In genomic region chr2:95389256-95390119, GRCh38 we compare ENCODE assay signal across 8 cellular contexts. TPM values are rescaled to one million over a fixed set of nuclear protein-coding genes. Genes with fewer than 3 reads are reported as not detected.
DNase-seq lines count a peak whose midpoint lies in the region; ATAC-seq, FAIRE-seq and TF ChIP-seq lines count a peak whose summit lies in the region.

No MANE protein-coding gene starts in this region.

- no peaks in the 10 kb centered on the region for H3K27me3 ChIP-seq in SU-DHL-6 (ENCODE audit: low read length)
- no peaks in the 10 kb centered on the region for H3K27me3 ChIP-seq in keratinocyte (ENCODE audit: control insufficient read depth, extremely low read depth, insufficient read depth, low read length)

- 60% methylated on average over 44 of the region's 44 CpGs for WGBS in A549 (ENCODE audit: missing lambda C conversion rate)

- no peak overlapping the region for H2AFZ ChIP-seq in SU-DHL-6 (ENCODE audit: low read depth, low read length, severe bottlenecking)
- peak overlapping the region; percentile 64 for H2AFZ ChIP-seq in keratinocyte (ENCODE audit: control insufficient read depth, low read length)

- H3K9ac ChIP-seq in SU-DHL-6 (ENCODE audit: low read length) (no peak overlapping the region), keratinocyte (ENCODE audit: control insufficient read depth, extremely low read depth, insufficient read depth, low read length) (no peak overlapping the region)

- no peak for TF ChIP-seq EP300 in A549 (IDR thresholded peaks at IDR 0.05)

- H3F3A ChIP-seq in SU-DHL-6 (ENCODE audit: insufficient read depth), result no peaks in the 10 kb centered on the region

- no peaks in the 10 kb centered on the region for H3K4me1 ChIP-seq in A549
- peaks cover 3% of the 10 kb centered on the region for H3K4me1 ChIP-seq in keratinocyte (ENCODE audit: control insufficient read depth, extremely low read depth, insufficient read depth, low read length)

- H3K4me2 ChIP-seq in A549 (no peak overlapping the region), SU-DHL-6 (ENCODE audit: low read depth, low read length, poor library complexity, severe bottlenecking) (no peak overlapping the region), keratinocyte (ENCODE audit: control insufficient read depth, extremely low read depth, insufficient read depth, low read depth, low read length) (no peak overlapping the region)

- ATAC-seq in A549, result peak; percentile 84 to 96

- H3K4me3 ChIP-seq in A549, result no peak overlapping the region
- H3K4me3 ChIP-seq in SU-DHL-6 (ENCODE audit: insufficient read depth, low read length, poor library complexity, severe bottlenecking), result no peak overlapping the region
- H3K4me3 ChIP-seq in keratinocyte (ENCODE audit: control insufficient read depth in 2 of 3, extremely low read depth in 1 of 3, insufficient read depth in 2 of 3, low read depth in 1 of 3, low read length in 3 of 3), result no peak overlapping the region

- H3K79me2 ChIP-seq in SU-DHL-6 (ENCODE audit: insufficient read depth, low read length), result no peaks in the 10 kb centered on the region
- no peaks in the 10 kb centered on the region for H3K79me2 ChIP-seq in keratinocyte (ENCODE audit: control insufficient read depth, insufficient read depth, low read length)

- TF ChIP-seq CTCF in A549 (IDR thresholded peaks at IDR 0.05) (peak; percentile 72), SU-DHL-6 (IDR thresholded peaks at IDR 0.05; ENCODE audit: insufficient read depth, low read length, poor library complexity, severe bottlenecking) (peak; percentile 62), keratinocyte (optimal IDR thresholded peaks at IDR 0.05 in 1 of 3, IDR thresholded peaks at IDR 0.05 in 1 of 3, conservative IDR thresholded peaks at IDR 0.05 in 1 of 3; ENCODE audit: extremely low read depth in 1 of 3, insufficient read depth in 2 of 3, low read length in 3 of 3) (peak; percentile 84 to 100 (median 87))

- H3K27ac ChIP-seq in A549 (no peak overlapping the region), SU-DHL-6 (ENCODE audit: low read depth, low read length) (no peak overlapping the region), keratinocyte (ENCODE audit: control insufficient read depth, insufficient read depth, low read length) (no peak overlapping the region)

- H3K9me3 ChIP-seq in A549, result no peaks in the 10 kb centered on the region
- H3K9me3 ChIP-seq in SU-DHL-6 (ENCODE audit: insufficient read depth, low read length), result no peaks in the 10 kb centered on the region
- no peaks in the 10 kb centered on the region for H3K9me3 ChIP-seq in keratinocyte (ENCODE audit: control insufficient read depth, low read depth, low read length)

- dilution Hi-C loops in keratinocyte (cut with MboI; ENCODE audit: extremely low pct_ligation_motif_present, low sequenced_read_pairs), result no loop called here

- CTCF ChIA-PET in A549 (lab: Yijun Ruan, JAX), result interaction anchor here (0.6 to 3.9 kb wide), 26 partner anchors 8 to 345 kb away, joined by 3 to 42 read pairs (median 5); partner anchors contain the start of gene FAHD2A

- no peaks in the 10 kb centered on the region for H3K36me3 ChIP-seq in SU-DHL-6 (ENCODE audit: low read length)
- H3K36me3 ChIP-seq in keratinocyte (ENCODE audit: control insufficient read depth in 2 of 2, extremely low read depth in 1 of 2, insufficient read depth in 2 of 2, low read length in 2 of 2), result no peaks in the 10 kb centered on the region

- POLR2A ChIA-PET in A549 (lab: Yijun Ruan, JAX), result interaction anchor here (1.7 kb wide), 1 partner anchor 13 kb away, joined by 6 read pairs; the partner anchor contains the start of gene FAHD2A

- H4K20me1 ChIP-seq in SU-DHL-6 (ENCODE audit: low read depth, low read length) (no peaks in the 10 kb centered on the region), keratinocyte (ENCODE audit: control insufficient read depth, extremely low read depth, insufficient read depth, low read length) (no peaks in the 10 kb centered on the region)

- TF ChIP-seq RAD21 in A549 (conservative IDR thresholded peaks at IDR 0.05 in 1 of 2, IDR thresholded peaks at IDR 0.05 in 1 of 2), result peak; percentile 58 to 66

- H3K9me1 ChIP-seq in keratinocyte (ENCODE audit: control insufficient read depth, extremely low read depth, insufficient read depth, low read length), result no peaks in the 10 kb centered on the region

- FAIRE-seq in A549 (lab: Jason Lieb, UNC), result no peak
- FAIRE-seq in GM12891 (lab: Jason Lieb, UNC), result no peak
- peak; percentile 86 for FAIRE-seq in HTR-8/SVneo (lab: Jason Lieb, UNC)
- no peak for FAIRE-seq in keratinocyte (lab: Jason Lieb, UNC)

- in situ Hi-C loops in T47D (cut with HindIII; ENCODE audit: low pct_unique_long_range_greater_than_20kb, low sequenced_read_pairs), result no loop called here

- DNase-seq in A549 (ENCODE audit: low read depth in 1 of 2, low spot score in 1 of 2) (peak; percentile 61 to 64), GM12891 (ENCODE audit: insufficient read length, low spot score) (peak; percentile 87), HTR-8/SVneo (ENCODE audit: insufficient read length, low spot score) (peak; percentile 86), T47D (ENCODE audit: low read depth in 1 of 2, low spot score in 1 of 2) (peak; percentile 41 to 60), keratinocyte (ENCODE audit: low read depth, low spot score) (no peak), NCI-H128 (lab: John Stamatoyannopoulos, UW; ENCODE audit: unreplicated experiment) (no peak)
- peak; percentile 41 to 50 (median 46) for DNase-seq in stimulated activated CD4-positive, alpha-beta T cell treated with anti-CD3 and anti-CD28 coated beads, Interleukin-12 subunit alpha, Interleukin-12 subunit beta, amount 100 ng/mL, for 48 hours (ENCODE audit: low read depth in 2 of 3, low spot score in 1 of 3)

- H3K9me2 ChIP-seq in SU-DHL-6 (replicated peaks; ENCODE audit: insufficient read depth, low read length), result no peaks in the 10 kb centered on the region

- TF ChIP-seq POLR2A in A549 (IDR thresholded peaks at IDR 0.05; ENCODE audit: low read length), result no peak
- TF ChIP-seq POLR2A in GM12891 (IDR thresholded peaks at IDR 0.05; ENCODE audit: low read depth, low read length), result no peak

TF ChIP-seq in A549, 52 proteins besides CTCF, POLR2A, EP300 and RAD21:
- TF ChIP-seq TP53 (CRISPR knock-in tag; IDR thresholded peaks at IDR 0.05) (no peak), JUNB (IDR thresholded peaks at IDR 0.05) (no peak), EHMT2 (IDR thresholded peaks at IDR 0.05; ENCODE audit: low read depth) (no peak), SMC3 (IDR thresholded peaks at IDR 0.05) (peak; percentile 59)

TF ChIP-seq in GM12891, 5 proteins besides CTCF, POLR2A, EP300 and RAD21:
- TF ChIP-seq PAX5 (IDR thresholded peaks at IDR 0.05; ENCODE audit: insufficient read depth, low read length, severe bottlenecking), result no peak
- TF ChIP-seq SPI1 (IDR thresholded peaks at IDR 0.05; ENCODE audit: low read depth, low read length), result no peak
- no peak for TF ChIP-seq POLR2AphosphoS5 (IDR thresholded peaks at IDR 0.05; ENCODE audit: low read depth, low read length)
- no peak for TF ChIP-seq POU2F2 (IDR thresholded peaks at IDR 0.05; ENCODE audit: low read depth, low read length)
- TF ChIP-seq TAF1 (IDR thresholded peaks at IDR 0.05; ENCODE audit: low read depth, low read length), result no peak
TF ChIP-seq in GM12891: peak in this region for 0.

RNA-seq across cellular contexts. Expression of gene FAHD2A, which starts 13.0 kb away (rescaled TPM):
- polyA plus RNA-seq in A549 (2011; rRNA removed) (33.0 and 35.2 TPM in 2 replicates), A549 (2017; fragmentation: RNase III; extraction: RNeasy Plus Mini Kit Qiagen cat#74134 plus additional on column Dnase treatment) (25.8 to 30.6 TPM (median 28.1 TPM) in 3 replicates), keratinocyte (25.0 to 28.2 TPM (median 27.2 TPM) in 3 replicates)
- polyA plus RNA-seq in A549 (2012; cell fraction: cytosol; rRNA removed), result 38.9 and 40.1 TPM in 2 replicates
- polyA plus RNA-seq in A549 (2012; cell fraction: nucleus; rRNA removed), result 61.7 and 65.6 TPM in 2 replicates
- 45.1 and 49.6 TPM in 2 replicates for polyA minus RNA-seq in A549 (2011; rRNA and poly(A)+ RNA removed)
- 19.9 TPM for polyA plus RNA-seq in GM12891 (2012; ENCODE audit: low read depth, missing spikeins)
- polyA plus RNA-seq in keratinocyte (2011; ENCODE audit: low read depth), result 7.0 TPM
- 17.0 and 24.2 TPM in 2 replicates for polyA plus RNA-seq in keratinocyte (2011; cell fraction: cytosol; rRNA removed)
- 33.6 and 43.0 TPM in 2 replicates for polyA plus RNA-seq in keratinocyte (2011; cell fraction: nucleus; rRNA removed)
- 14.5 and 21.1 TPM in 2 replicates for polyA plus RNA-seq in keratinocyte (2012; ENCODE audit: low replicate concordance)
- 17.5 to 26.9 TPM (median 21.2 TPM) in 3 replicates for polyA minus RNA-seq in keratinocyte
- polyA minus RNA-seq in keratinocyte (2011; cell fraction: cytosol; rRNA and poly(A)+ RNA removed), result 27.2 TPM
- polyA minus RNA-seq in keratinocyte (2011; cell fraction: nucleus; rRNA and poly(A)+ RNA removed), result 9.4 and 14.2 TPM in 2 replicates

Comparison
In these comparisons a context has a peak if more than half of its experiments do, and no peak if none do; other contexts are left out.
1. DNase-seq: peak in A549 (2 of 2), GM12891 (single experiment), HTR-8/SVneo (single experiment), T47D (2 of 2) and stimulated activated CD4-positive, alpha-beta T cell treated with anti-CD3 and anti-CD28 coated beads, Interleukin-12 subunit alpha, Interleukin-12 subunit beta, amount 100 ng/mL, for 48 hours (3 of 3); none in keratinocyte (single experiment) and NCI-H128 (single experiment).
2. Peak in every context shown above with its lines, with median percentiles within 50 percentile points of each other: CTCF ChIP-seq.